Comparison of ENCODE assay signal across 7 cellular contexts in the genomic region with DNA sequence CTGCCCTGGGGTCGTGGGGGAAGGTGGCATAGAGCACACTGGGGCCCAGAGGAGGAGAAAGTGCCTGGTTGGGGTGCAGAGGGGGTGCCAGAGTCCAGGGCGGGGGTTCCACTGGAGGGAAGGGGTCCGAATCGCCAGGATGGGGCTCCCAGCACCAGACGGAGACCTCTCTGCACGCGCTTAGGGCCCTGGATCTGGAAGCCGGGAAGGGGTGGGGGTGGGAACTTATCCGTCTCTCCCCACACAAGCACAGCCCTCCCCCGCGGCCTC. TPM values are rescaled to one million over a fixed set of nuclear protein-coding genes. Genes with fewer than 3 reads are reported as not detected.
A peak's percentile ranks its signal among the peaks of the same experiment; 100 is the strongest.
DNase-seq lines count a peak whose midpoint lies in the region; ATAC-seq and TF ChIP-seq lines count a peak whose summit lies in the region.

No MANE protein-coding gene starts in this region.

- H3K9me3 ChIP-seq in ES-I3 (ENCODE audit: control insufficient read depth, insufficient read depth, low read length) (no peaks in the 10 kb centered on the region), body of pancreas (no peaks in the 10 kb centered on the region)

- H3K9ac ChIP-seq in ES-I3 (ENCODE audit: low read depth, low read length): peak overlapping the region; percentile 90

- intact Hi-C loops in body of pancreas (cut with DNase I): no loop called here

- H3K4me1 ChIP-seq in ES-I3 (ENCODE audit: insufficient read depth, low read length) (peaks cover 4% of the 10 kb centered on the region; the same call in 1 of the 2 replicates), body of pancreas (peaks cover 69% of the 10 kb centered on the region)

- H3K36me3 ChIP-seq in ES-I3 (ENCODE audit: insufficient read depth, low read length) (peaks cover 31% of the 10 kb centered on the region), body of pancreas (replicated peaks in 1 of 2; ENCODE audit: insufficient read depth in 1 of 2, low read depth in 2 of 2) (peaks cover 18 to 21% of the 10 kb centered on the region in 2 donors), kidney epithelial cell (ENCODE audit: control insufficient read depth, insufficient read depth, low read length) (peaks cover 8% of the 10 kb centered on the region)

- H3K27me3 ChIP-seq in body of pancreas (no peaks in the 10 kb centered on the region), kidney epithelial cell (ENCODE audit: control insufficient read depth, insufficient read depth, low read length) (no peaks in the 10 kb centered on the region)

- peak; percentile 79 for DNase-seq in M059J (ENCODE audit: low read depth)
- DNase-seq in body of pancreas: peak; percentile 68 to 82 (median 72)
- no peak for DNase-seq in kidney epithelial cell (ENCODE audit: low read depth)
- peak; percentile 60 for DNase-seq in superior temporal gyrus (ENCODE audit: extremely low spot score)
- no peak for DNase-seq in ecto neural progenitor cell (ENCODE audit: low spot score)

- no peak for TF ChIP-seq POLR2A in body of pancreas (IDR thresholded peaks at IDR 0.05)

- no peak for ATAC-seq in body of pancreas
- ATAC-seq in HG03108 (IDR thresholded peaks at IDR 0.05; ENCODE audit: unreplicated experiment): no peak

- 0% methylated on average over 3 to 10 of the region's 11 CpGs for WGBS in body of pancreas, 2 donors

- H3K4me3 ChIP-seq in body of pancreas (peak overlapping the region; percentile 64 to 91), kidney epithelial cell (ENCODE audit: low read depth, low read length) (peak overlapping the region; percentile 71)

- TF ChIP-seq CTCF in body of pancreas (IDR thresholded peaks at IDR 0.05) (no peak), kidney epithelial cell (IDR thresholded peaks at IDR 0.05; ENCODE audit: insufficient read depth, low read length, poor library complexity, severe bottlenecking) (no peak)

- H3K27ac ChIP-seq in body of pancreas: peak overlapping the region; percentile 97 to 100 (median 100)

RNA-seq across cellular contexts. Expression of a gene that starts 2.8 kb away (rescaled TPM):
- total RNA-seq in M059J (2014; rRNA removed; shearing (Covaris generic)): 4.5 and 11.0 TPM in 2 replicates
- 10 to 100 TPM; 36.3 to 43.5 TPM for total RNA-seq in body of pancreas
- 66.8 and 69.4 TPM in 2 replicates for total RNA-seq in kidney epithelial cell

RNA-seq across cellular contexts. Expression of a gene that starts 9.6 kb away (rescaled TPM):
- total RNA-seq in M059J (2014; rRNA removed; shearing (Covaris generic)): 45.0 and 69.8 TPM in 2 replicates
- total RNA-seq in body of pancreas (100 to 1,000 TPM; 156 to 157 TPM), kidney epithelial cell (55.3 and 69.8 TPM in 2 replicates)

RNA-seq across cellular contexts. Expression of a gene that starts 13.4 kb away (rescaled TPM):
- 0.44 and 4.4 TPM in 2 replicates for total RNA-seq in M059J (2014; rRNA removed; shearing (Covaris generic))
- under 1 TPM; 0.33 to 0.78 TPM for total RNA-seq in body of pancreas
- 5.1 and 10.5 TPM in 2 replicates for total RNA-seq in kidney epithelial cell

RNA-seq across cellular contexts. Expression of a gene that starts 18.0 kb away (rescaled TPM):
- total RNA-seq in M059J (2014; rRNA removed; shearing (Covaris generic)): 115 and 145 TPM in 2 replicates
- total RNA-seq in body of pancreas (100 to 1,000 TPM; 582 to 630 TPM), kidney epithelial cell (298 and 403 TPM in 2 replicates)

RNA-seq across cellular contexts. Expression of a gene that starts 24.2 kb away (rescaled TPM):
- total RNA-seq in M059J (2014; rRNA removed; shearing (Covaris generic)): 108 and 128 TPM in 2 replicates
- 10 to 100 TPM; 48.0 to 63.9 TPM for total RNA-seq in body of pancreas
- total RNA-seq in kidney epithelial cell: 58.5 and 75.0 TPM in 2 replicates

Comparison
In these comparisons a context has a peak if more than half of its experiments do, and no peak if none do; other contexts are left out.
1. DNase-seq: peak in M059J (single experiment), body of pancreas (4 of 4) and superior temporal gyrus (single experiment); none in kidney epithelial cell (single experiment) and ecto neural progenitor cell (single experiment).